1 cellular context compared by ENCODE assay signal in genomic region chr9:91642771-91643170, GRCh38.
TF ChIP-seq lines count a peak whose summit lies in the region.

No MANE protein-coding gene starts in this region.

TF ChIP-seq in IMR-90, 13 proteins besides CTCF, POLR2A, EP300 and RAD21 (continued from another document):
- TF ChIP-seq MAZ (IDR thresholded peaks at IDR 0.05; ENCODE audit: borderline replicate concordance, low read depth, low read length) (no peak), SMC3 (IDR thresholded peaks at IDR 0.05; ENCODE audit: low read depth, low read length) (no peak), MAFK (IDR thresholded peaks at IDR 0.05; ENCODE audit: low read depth, low read length) (no peak), USF2 (IDR thresholded peaks at IDR 0.05; ENCODE audit: low read depth, low read length) (no peak)
